8 cellular contexts compared by ENCODE assay signal in genomic region chr3:48661501-48662139, GRCh38. TPM values are rescaled to one million over a fixed set of nuclear protein-coding genes. Genes with fewer than 3 reads are reported as not detected.
A peak's percentile ranks its signal among the peaks of the same experiment; 100 is the strongest.
DNase-seq lines count a peak whose midpoint lies in the region; ATAC-seq and TF ChIP-seq lines count a peak whose summit lies in the region.

No MANE protein-coding gene starts in this region.

- ATAC-seq in activated CD4-positive, CD25-positive, alpha-beta regulatory T cell treated with anti-CD3 and anti-CD28 coated beads, Interleukin-2, amount 50 U/mL, for 24 hours: no peak
- ATAC-seq in left lobe of liver: peak; percentile 72
- no peak for ATAC-seq in HG03039 (IDR thresholded peaks at IDR 0.05; ENCODE audit: unreplicated experiment)
- ATAC-seq in HG02763 (IDR thresholded peaks at IDR 0.05; ENCODE audit: unreplicated experiment): no peak

- DNase-seq in activated CD4-positive, CD25-positive, alpha-beta regulatory T cell (lab: John Stamatoyannopoulos, UW): peak; percentile 41 to 58 (median 53)
- peak; percentile 66 to 72 for DNase-seq in activated CD4-positive, alpha-beta T cell treated with anti-CD3 and anti-CD28 coated beads for 4 hours
- DNase-seq in colonic mucosa: peak; percentile 59
- peak; percentile 60 for DNase-seq in left lobe of liver (ENCODE audit: low spot score)
- peak; percentile 47 to 73 for DNase-seq in stimulated activated CD4-positive, alpha-beta T cell treated with anti-CD3 and anti-CD28 coated beads, Interleukin-4, amount 100 ng/mL, for 48 hours (ENCODE audit: low read depth in 2 of 2)

- intact Hi-C loops in colonic mucosa (cut with DNase I): no loop called here

- no peak overlapping the region for H3K9ac ChIP-seq in colonic mucosa (ENCODE audit: low read depth in 2 of 2, low read length in 2 of 2)

- H3K27ac ChIP-seq in colonic mucosa: no peak overlapping the region

- peaks cover 9% of the 10 kb centered on the region for H3K4me1 ChIP-seq in colonic mucosa

- TF ChIP-seq CTCF in colonic mucosa (IDR thresholded peaks at IDR 0.05): no peak

- no peaks in the 10 kb centered on the region for H3K36me3 ChIP-seq in colonic mucosa

- H3K4me3 ChIP-seq in colonic mucosa: peak overlapping the region; percentile 34

- H3K27me3 ChIP-seq in colonic mucosa: peaks cover 22% of the 10 kb centered on the region

- H3K9me3 ChIP-seq in colonic mucosa: no peaks in the 10 kb centered on the region

RNA-seq across cellular contexts. Expression of gene CELSR3, which starts 1.1 kb away (rescaled TPM):
- 1 to 10 TPM; 1.3 to 2.0 TPM for total RNA-seq in colonic mucosa
- total RNA-seq in left lobe of liver: 0.45 TPM

RNA-seq across cellular contexts. Expression of gene NCKIPSD, which starts 24.1 kb away (rescaled TPM):
- total RNA-seq in colonic mucosa (10 to 100 TPM; 24.3 to 29.7 TPM), left lobe of liver (12.0 TPM)

RNA-seq across cellular contexts. Expression of gene SLC26A6, which starts 26.4 kb away (rescaled TPM):
- total RNA-seq in colonic mucosa (100 to 1,000 TPM in 1 of 2 donors, 10 to 100 TPM in 1; 94.9 to 112 TPM), left lobe of liver (8.4 TPM)

RNA-seq across cellular contexts. Expression of gene TMEM89, which starts 40.1 kb away (rescaled TPM):
- total RNA-seq in colonic mucosa (under 1 TPM in 1 of 2 donors, not detected in 1; 0.42 TPM), left lobe of liver (not detected)

RNA-seq across cellular contexts. Expression of gene UQCRC1, which starts 52.2 kb away (rescaled TPM):
- total RNA-seq in colonic mucosa (100 to 1,000 TPM; 682 to 753 TPM), left lobe of liver (232 TPM)

Comparison
In these comparisons a context has a peak if more than half of its experiments do, and no peak if none do; other contexts are left out.
1. RNA of gene SLC26A6, which starts 26.4 kb away (total RNA-seq): 94.9 to 112 TPM in colonic mucosa; 8.4 TPM in left lobe of liver (single experiment); every median in the first group is over 10 times any median in the second.
2. Peak in every context shown above with its lines, with median percentiles within 50 percentile points of each other: DNase-seq.